6 cellular contexts compared by ENCODE assay signal in genomic region chr7:119515214-119515613, GRCh38.
"Had no signal": no experiment of that assay in that cellular context is flagged by ENCODE, and none has a peak within 500 bp of the region (broad histone marks: within the 10 kb centered on the region; RNA-seq: fewer than 3 reads in every experiment).

No MANE protein-coding gene starts in this region.

- ATAC-seq: K562 had no signal

- H3K4me3 ChIP-seq: K562 had no signal

- DNase-seq: IMR-90, KBM-7, KG1 had no signal

- FAIRE-seq: HTR-8/SVneo, K562 had no signal

- H3K27ac ChIP-seq: HL-60 had no signal
